ENCODE assay signal across 8 cellular contexts in genomic region chr6:148700713-148701392, GRCh38. TPM values are rescaled to one million over a fixed set of nuclear protein-coding genes. Genes with fewer than 3 reads are reported as not detected.
DNase-seq lines count a peak whose midpoint lies in the region; ATAC-seq and TF ChIP-seq lines count a peak whose summit lies in the region.

No MANE protein-coding gene starts in this region.

- H3K9me3 ChIP-seq in PC-9 (ENCODE audit: insufficient read depth, low read depth), result no peaks in the 10 kb centered on the region
- no peaks in the 10 kb centered on the region for H3K9me3 ChIP-seq in effector memory CD4-positive, alpha-beta T cell (ENCODE audit: control insufficient read depth, low read length)

- no peaks in the 10 kb centered on the region for H3F3A ChIP-seq in PC-9 (ENCODE audit: insufficient read depth, low read depth)

- no peaks in the 10 kb centered on the region for H3K36me3 ChIP-seq in PC-9 (ENCODE audit: low read depth)
- no peaks in the 10 kb centered on the region for H3K36me3 ChIP-seq in effector memory CD4-positive, alpha-beta T cell (ENCODE audit: control insufficient read depth, insufficient read depth, low read length)

- TF ChIP-seq CTCF in GM12875 (IDR thresholded peaks at IDR 0.05; ENCODE audit: borderline replicate concordance, insufficient read depth, low read depth, low read length), result no peak
- no peak for TF ChIP-seq CTCF in PC-9 (conservative IDR thresholded peaks at IDR 0.05)

- H3K4me2 ChIP-seq in PC-9, result peak overlapping the region; percentile 79

- CTCF ChIA-PET in PC-9 (lab: Charles Lee), result no interaction called here

- DNase-seq in A172 (ENCODE audit: low spot score), result peak; percentile 5
- no peak for DNase-seq in PC-9
- DNase-seq in effector memory CD4-positive, alpha-beta T cell, result peak in 1 of 3 donors; percentile 6
- DNase-seq in myocyte (ENCODE audit: low read depth), result peak; percentile 11
- DNase-seq in activated CD4-positive, CD25-positive, alpha-beta regulatory T cell (lab: John Stamatoyannopoulos, UW), result no peak

- H2AFZ ChIP-seq in PC-9, result peak overlapping the region; percentile 49

- H3K27me3 ChIP-seq in PC-9 (ENCODE audit: insufficient read depth, low read depth), result no peaks in the 10 kb centered on the region
- H3K27me3 ChIP-seq in effector memory CD4-positive, alpha-beta T cell (replicated peaks; ENCODE audit: control insufficient read depth, insufficient read depth, low read length, poor library complexity, severe bottlenecking), result no peaks in the 10 kb centered on the region

- H3K4me1 ChIP-seq in PC-9 (replicated peaks; ENCODE audit: insufficient read depth), result no peaks in the 10 kb centered on the region
- H3K4me1 ChIP-seq in effector memory CD4-positive, alpha-beta T cell (ENCODE audit: control insufficient read depth, insufficient read depth, low read length, poor library complexity, severe bottlenecking), result no peaks in the 10 kb centered on the region

- no peaks in the 10 kb centered on the region for H3K9me2 ChIP-seq in PC-9 (ENCODE audit: insufficient read depth)

- ATAC-seq in HG02884 (IDR thresholded peaks at IDR 0.05; ENCODE audit: unreplicated experiment), result peak; percentile 76
- no peak for ATAC-seq in HG02938 (IDR thresholded peaks at IDR 0.05; ENCODE audit: unreplicated experiment)

- BruUV-seq in PC-9 (replicated peaks; lab: Mats Ljungman, UMichigan), result no TSS peak

- no peaks in the 10 kb centered on the region for H3K79me2 ChIP-seq in PC-9 (ENCODE audit: low read depth)

- POLR2A ChIA-PET in PC-9 (lab: Charles Lee; ENCODE audit: unreplicated experiment), result no interaction called here

- intact Hi-C loops in PC-9 (cut with micrococcal nuclease; ENCODE audit: unreplicated experiment), result no loop called here

- H3K4me3 ChIP-seq in GM12875 (ENCODE audit: low read depth, low read length), result peak overlapping the region; percentile 2
- peak overlapping the region; percentile 53 for H3K4me3 ChIP-seq in PC-9
- H3K4me3 ChIP-seq in effector memory CD4-positive, alpha-beta T cell (ENCODE audit: insufficient read depth, low read depth, low read length, poor library complexity, severe bottlenecking), result peak overlapping the region; percentile 47

- H3K27ac ChIP-seq in PC-9, result no peak overlapping the region
- H3K27ac ChIP-seq in effector memory CD4-positive, alpha-beta T cell (ENCODE audit: insufficient read depth, low read length, poor library complexity, severe bottlenecking), result no peak overlapping the region

- H4K20me1 ChIP-seq in PC-9 (ENCODE audit: insufficient read depth), result no peaks in the 10 kb centered on the region

RNA-seq across cellular contexts. Expression of gene UST, which starts 46.0 kb away (rescaled TPM):
- total RNA-seq in A172 (2014; rRNA removed; shearing (Covaris generic)), result 2.4 and 2.6 TPM in 2 replicates
- 3.9 and 4.2 TPM in 2 replicates for total RNA-seq in PC-9 (2021)
- 8.0 and 10.7 TPM in 2 replicates for total RNA-seq in myocyte
- polyA plus RNA-seq in myocyte (2012), result 2.8 TPM

Comparison
In these comparisons a context has a peak if more than half of its experiments do, and no peak if none do; other contexts are left out.
1. DNase-seq: peak in A172 (single experiment) and myocyte (single experiment); none in PC-9 (0 of 2) and activated CD4-positive, CD25-positive, alpha-beta regulatory T cell (0 of 4).
2. H3K4me3 ChIP-seq: peak in every context shown above with its lines; median percentile 53 in PC-9; 47 in effector memory CD4-positive, alpha-beta T cell; 2 in GM12875.